In the genomic region with DNA sequence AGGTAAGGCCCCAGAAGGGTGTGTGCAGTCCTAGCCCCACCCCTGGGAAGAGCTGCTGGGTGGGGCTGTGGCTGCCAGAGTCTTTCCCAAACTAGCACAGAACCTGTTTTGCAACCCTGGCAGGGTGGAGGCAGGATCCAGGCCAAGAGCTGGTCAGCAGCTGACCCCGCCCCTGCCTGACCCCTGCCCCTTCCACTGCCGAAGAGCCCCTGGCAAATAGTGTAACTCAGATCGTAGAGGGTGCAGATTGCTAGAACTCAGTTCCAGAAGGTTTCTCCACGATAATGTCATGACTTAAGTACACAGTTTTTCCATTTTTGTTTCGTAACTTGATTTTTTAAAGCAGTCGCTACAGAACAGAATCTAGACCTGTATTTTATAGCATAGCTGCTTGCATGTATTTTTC, we compare ENCODE assay signal across 7 cellular contexts. TPM values are rescaled to one million over a fixed set of nuclear protein-coding genes. Genes with fewer than 3 reads are reported as not detected.
DNase-seq lines count a peak whose midpoint lies in the region; ATAC-seq and TF ChIP-seq lines count a peak whose summit lies in the region.

No MANE protein-coding gene starts in this region.

- H3K27ac ChIP-seq in HUES6 (ENCODE audit: low read depth, low read length): no peak overlapping the region
- H3K27ac ChIP-seq in heart right ventricle: peak overlapping the region; percentile 26 to 89 (median 85)
- peak overlapping the region; percentile 87 to 100 (median 94) for H3K27ac ChIP-seq in sigmoid colon

- no peaks in the 10 kb centered on the region for H3K9me3 Mint-ChIP-seq in activated T-helper 1 cell treated with anti-CD3 and anti-CD28 coated beads, Interleukin-12 subunit alpha, Interleukin-12 subunit beta, Interleukin-2, Interleukin-4 antibody, amounts not matched to agents 30 ng/mL and 10 ng/mL and 1 ng/mL, durations not matched to agents 14 hours and 24 hours and 36 hours

- H3K9me3 ChIP-seq in HUES6 (ENCODE audit: control insufficient read depth, insufficient read depth, low read depth, low read length) (no peaks in the 10 kb centered on the region), heart right ventricle (no peaks in the 10 kb centered on the region), sigmoid colon (no peaks in the 10 kb centered on the region)

- no peak for TF ChIP-seq EP300 in sigmoid colon (IDR thresholded peaks at IDR 0.05)

- H3K4me3 Mint-ChIP-seq in activated T-helper 1 cell treated with anti-CD3 and anti-CD28 coated beads, Interleukin-12 subunit alpha, Interleukin-12 subunit beta, Interleukin-2, Interleukin-4 antibody, amounts not matched to agents 30 ng/mL and 10 ng/mL and 1 ng/mL, durations not matched to agents 14 hours and 24 hours and 36 hours: peak overlapping the region; percentile 83

- H3K9ac ChIP-seq in HUES6 (ENCODE audit: low read length): no peak overlapping the region

- WGBS in heart right ventricle, 2 donors: 14 to 23% methylated on average over 6 of the region's 6 CpGs
- 7 to 43% methylated on average over 6 of the region's 6 CpGs for WGBS in sigmoid colon, 2 donors

- intact Hi-C loops in activated T-helper 1 cell treated with anti-CD3 and anti-CD28 coated beads, Interleukin-12 subunit alpha, Interleukin-12 subunit beta, Interleukin-2, Interleukin-4 antibody, amounts not matched to agents 30 ng/mL and 10 ng/mL and 1 ng/mL, durations not matched to agents 14 hours and 24 hours and 36 hours (cut with micrococcal nuclease): loop anchor here (1.0 to 10.0 kb wide), 7 partner anchors 13 to 214 kb away; partner anchors contain the start of genes COQ6, FAM161B and ZNF410
- intact Hi-C loops in heart right ventricle (cut with DNase I): loop anchor here in 2 of 10 donors (2.0 to 5.0 kb wide), 2 partner anchors 14 to 81 kb away; no protein-coding TSS in a partner anchor
- intact Hi-C loops in sigmoid colon (cut with DNase I): no loop called here
- intact Hi-C loops in posterior cingulate gyrus (cut with DNase I): no loop called here

- H3K36me3 ChIP-seq in HUES6 (ENCODE audit: control insufficient read depth, insufficient read depth, low read length) (peaks cover 23% of the 10 kb centered on the region), heart right ventricle (peaks cover 0 to 42% (median 36%) of the 10 kb centered on the region in 9 donors), sigmoid colon (peaks cover 23 to 40% (median 28%) of the 10 kb centered on the region in 4 donors)

- H3K27me3 ChIP-seq in HUES6 (ENCODE audit: control insufficient read depth, insufficient read depth, low read length): no peaks in the 10 kb centered on the region
- H3K27me3 ChIP-seq in heart right ventricle: no peaks in the 10 kb centered on the region
- no peaks in the 10 kb centered on the region for H3K27me3 ChIP-seq in sigmoid colon

- in situ Hi-C loops in GM13976 (cut with MboI; ENCODE audit: low sequenced_read_pairs, unreplicated experiment): loop anchor here (25.0 kb wide), 1 partner anchor 296 kb away; no protein-coding TSS in a partner anchor

- peak in 7 of 8 donors; percentile 40 to 72 (median 61) for ATAC-seq in heart right ventricle

- peaks cover 7% of the 10 kb centered on the region for H3K36me3 Mint-ChIP-seq in activated T-helper 1 cell treated with anti-CD3 and anti-CD28 coated beads, Interleukin-12 subunit alpha, Interleukin-12 subunit beta, Interleukin-2, Interleukin-4 antibody, amounts not matched to agents 30 ng/mL and 10 ng/mL and 1 ng/mL, durations not matched to agents 14 hours and 24 hours and 36 hours (ENCODE audit: low read depth)

- DNase-seq in activated T-helper 1 cell treated with anti-CD3 and anti-CD28 coated beads, Interleukin-12 subunit alpha, Interleukin-12 subunit beta, Interleukin-2, Interleukin-4 antibody, amounts not matched to agents 30 ng/mL and 10 ng/mL and 1 ng/mL, durations not matched to agents 14 hours and 24 hours and 36 hours (ENCODE audit: low spot score): no peak
- DNase-seq in heart right ventricle (peak in 1 of 2 donors; percentile 76), sigmoid colon (peak; percentile 91), SHP77 (lab: John Stamatoyannopoulos, UW) (no peak), posterior cingulate gyrus (no peak), GM13976 (ENCODE audit: low spot score) (no peak)

- TF ChIP-seq CTCF in heart right ventricle (IDR thresholded peaks at IDR 0.05) (no peak), sigmoid colon (IDR thresholded peaks at IDR 0.05) (no peak), GM13976 (IDR thresholded peaks at IDR 0.05; ENCODE audit: borderline replicate concordance, control extremely low read depth, extremely low read depth, insufficient read depth, missing control alignments) (no peak)

- H3K4me3 ChIP-seq in HUES6 (ENCODE audit: low read depth, low read length) (peak overlapping the region; percentile 38), heart right ventricle (peak overlapping the region in 8 of 10 donors; percentile 11 to 44 (median 36)), sigmoid colon (peak overlapping the region; percentile 3 to 35 (median 30))

- TF ChIP-seq POLR2A in sigmoid colon (IDR thresholded peaks at IDR 0.05): no peak

- peak overlapping the region; percentile 86 for H3K27ac Mint-ChIP-seq in activated T-helper 1 cell treated with anti-CD3 and anti-CD28 coated beads, Interleukin-12 subunit alpha, Interleukin-12 subunit beta, Interleukin-2, Interleukin-4 antibody, amounts not matched to agents 30 ng/mL and 10 ng/mL and 1 ng/mL, durations not matched to agents 14 hours and 24 hours and 36 hours

- H3K27me3 Mint-ChIP-seq in activated T-helper 1 cell treated with anti-CD3 and anti-CD28 coated beads, Interleukin-12 subunit alpha, Interleukin-12 subunit beta, Interleukin-2, Interleukin-4 antibody, amounts not matched to agents 30 ng/mL and 10 ng/mL and 1 ng/mL, durations not matched to agents 14 hours and 24 hours and 36 hours (ENCODE audit: insufficient read depth): no peaks in the 10 kb centered on the region

- H3K4me1 ChIP-seq in HUES6 (ENCODE audit: control insufficient read depth, insufficient read depth, low read length): peaks cover 55% of the 10 kb centered on the region
- H3K4me1 ChIP-seq in heart right ventricle: peaks cover 69 to 81% (median 76%) of the 10 kb centered on the region in 9 donors
- peaks cover 0 to 79% (median 76%) of the 10 kb centered on the region in 4 donors for H3K4me1 ChIP-seq in sigmoid colon

- peaks cover 57% of the 10 kb centered on the region for H3K4me1 Mint-ChIP-seq in activated T-helper 1 cell treated with anti-CD3 and anti-CD28 coated beads, Interleukin-12 subunit alpha, Interleukin-12 subunit beta, Interleukin-2, Interleukin-4 antibody, amounts not matched to agents 30 ng/mL and 10 ng/mL and 1 ng/mL, durations not matched to agents 14 hours and 24 hours and 36 hours (ENCODE audit: low read depth)

RNA-seq across cellular contexts. Expression of gene PNMA1, which starts 26.7 kb away (rescaled TPM):
- total RNA-seq in activated T-helper 1 cell treated with anti-CD3 and anti-CD28 coated beads, Interleukin-12 subunit alpha, Interleukin-12 subunit beta, Interleukin-2, Interleukin-4 antibody, amounts not matched to agents 30 ng/mL and 10 ng/mL and 1 ng/mL, durations not matched to agents 14 hours and 24 hours and 36 hours: 29.7 and 30.6 TPM in 2 replicates
- 10 to 100 TPM; 13.9 to 30.8 (median 23.6) TPM for total RNA-seq in heart right ventricle
- polyA plus RNA-seq in heart right ventricle: 10 to 100 TPM in 1 of 2 donors, 1 to 10 TPM in 1; 6.6 to 15.7 TPM
- 10 to 100 TPM; 33.5 to 63.1 (median 37.3) TPM for total RNA-seq in sigmoid colon
- polyA plus RNA-seq in sigmoid colon: 10 to 100 TPM; 11.4 to 20.4 (median 16.9) TPM
